Comparison of ENCODE assay signal across 17 cellular contexts in genomic region chr22:43435851-43436535, GRCh38. TPM values are rescaled to one million over a fixed set of nuclear protein-coding genes. Genes with fewer than 3 reads are reported as not detected.
A peak's percentile ranks its signal among the peaks of the same experiment; 100 is the strongest.
DNase-seq lines count a peak whose midpoint lies in the region; ATAC-seq and TF ChIP-seq lines count a peak whose summit lies in the region.
"Had no signal": no experiment of that assay in that cellular context is flagged by ENCODE, and none has a peak within 500 bp of the region (broad histone marks: within the 10 kb centered on the region; RNA-seq: fewer than 3 reads in every experiment).

No MANE protein-coding gene starts in this region.

- DNase-seq in activated effector memory CD4-positive, alpha-beta T cell treated with anti-CD3 and anti-CD28 coated beads, Interleukin-2, amount 50 U/mL, for 16 hours, result peak; percentile 30
- no peak for DNase-seq in activated effector memory CD4-positive, alpha-beta T cell treated with Interleukin-2 at 50 U/mL for 16 hours
- DNase-seq in NCI-H2081 (lab: John Stamatoyannopoulos, UW) (peak; percentile 74 to 87), astrocyte of the hippocampus (ENCODE audit: low read depth, low spot score) (peak; percentile 11), thyroid gland (peak; percentile 43 to 59), UCSD-AML1 (lab: John Stamatoyannopoulos, UW; ENCODE audit: unreplicated experiment) (no peak), KG1 (lab: John Stamatoyannopoulos, UW) (no peak)
- DNase-seq: activated CD4-positive, alpha-beta T cell treated with anti-CD3 and anti-CD28 coated beads for 4 hours; activated T-cell treated with anti-CD3 and anti-CD28 coated beads, Interleukin-2, amount 50 U/mL, for 4 hours; DND-41; effector CD8-positive, alpha-beta T cell; MV-4-11; T-helper 1 cell had no signal

- H3K4me1 ChIP-seq in thyroid gland, result no peaks in the 10 kb centered on the region

- intact Hi-C loops in thyroid gland (cut with DNase I), result no loop called here

- ATAC-seq in GM21619 (IDR thresholded peaks at IDR 0.05; ENCODE audit: unreplicated experiment), result no peak
- ATAC-seq: activated T-cell treated with anti-CD3 and anti-CD28 coated beads, Interleukin-2, amount 50 U/mL, for 4 hours had no signal

- H3K4me3 ChIP-seq in thyroid gland (replicated peaks in 1 of 3), result no peak overlapping the region
- H3K4me3 ChIP-seq: ovary had no signal

- H3K9me3 ChIP-seq in thyroid gland, result no peaks in the 10 kb centered on the region
- H3K9me3 ChIP-seq: ovary had no signal

- no peak for TF ChIP-seq CTCF in thyroid gland (IDR thresholded peaks at IDR 0.05)

- H3K27me3 ChIP-seq in thyroid gland, result no peaks in the 10 kb centered on the region
- H3K27me3 ChIP-seq: ovary had no signal

- no peak overlapping the region for H3K27ac ChIP-seq in thyroid gland
- H3K27ac ChIP-seq: ovary had no signal

- H3K36me3 ChIP-seq in thyroid gland, result no peaks in the 10 kb centered on the region
- H3K36me3 ChIP-seq: ovary had no signal

- 57 to 79% methylated on average over 4 to 19 of the region's 19 CpGs for WGBS in thyroid gland, 2 donors

- TF ChIP-seq POLR2A in thyroid gland (IDR thresholded peaks at IDR 0.05), result no peak

RNA-seq across cellular contexts. Expression of gene MPPED1, which starts 24.2 kb away (rescaled TPM):
- not detected for total RNA-seq in thyroid gland
- total RNA-seq: activated T-cell treated with anti-CD3 and anti-CD28 coated beads, Interleukin-2, amount 50 U/mL, for 4 hours; astrocyte; HT-29 had no signal

Comparison
In these comparisons a context has a peak if more than half of its experiments do, and no peak if none do; other contexts are left out.
1. DNase-seq: peak in activated effector memory CD4-positive, alpha-beta T cell treated with anti-CD3 and anti-CD28 coated beads, Interleukin-2, amount 50 U/mL, for 16 hours (single experiment), NCI-H2081 (2 of 2), astrocyte of the hippocampus (single experiment) and thyroid gland (2 of 2); none in activated effector memory CD4-positive, alpha-beta T cell treated with Interleukin-2 at 50 U/mL for 16 hours (single experiment), UCSD-AML1 (single experiment) and KG1 (single experiment).